Comparison of ENCODE assay signal across 1 cellular context in genomic region chr11:66842896-66843775, GRCh38.
TF ChIP-seq lines count a peak whose summit lies in the region.

A gene with protein sequence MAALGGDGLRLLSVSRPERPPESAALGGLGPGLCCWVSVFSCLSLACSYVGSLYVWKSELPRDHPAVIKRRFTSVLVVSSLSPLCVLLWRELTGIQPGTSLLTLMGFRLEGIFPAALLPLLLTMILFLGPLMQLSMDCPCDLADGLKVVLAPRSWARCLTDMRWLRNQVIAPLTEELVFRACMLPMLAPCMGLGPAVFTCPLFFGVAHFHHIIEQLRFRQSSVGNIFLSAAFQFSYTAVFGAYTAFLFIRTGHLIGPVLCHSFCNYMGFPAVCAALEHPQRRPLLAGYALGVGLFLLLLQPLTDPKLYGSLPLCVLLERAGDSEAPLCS (plus strand): TSS chr11:66843441. CDS start chr11:66843456, 15 bp downstream.

TF ChIP-seq in HepG2, 621 proteins besides CTCF, POLR2A, EP300 and RAD21 (continued from another document and continues in another):
- TF ChIP-seq ZHX2 (IDR thresholded peaks at IDR 0.05; ENCODE audit: low read depth) (peak; percentile 97), ZHX2 (CRISPR knock-in tag; IDR thresholded peaks at IDR 0.05; ENCODE audit: borderline replicate concordance) (0 out of 2 replicates have a peak, but pooled peaks have one; percentile 4), YY1 (IDR thresholded peaks at IDR 0.05; ENCODE audit: insufficient read depth, insufficient replicate concordance, low read depth, low read length) (peak; percentile 98), CREM (IDR thresholded peaks at IDR 0.05) (peak; percentile 78), CREM (CRISPR knock-in tag; IDR thresholded peaks at IDR 0.05) (peak; percentile 79), ZNF3 (CRISPR knock-in tag; IDR thresholded peaks at IDR 0.05) (no peak), ZNF333 (CRISPR knock-in tag; IDR thresholded peaks at IDR 0.05; ENCODE audit: borderline replicate concordance) (no peak), REST (IDR thresholded peaks at IDR 0.05; ENCODE audit: borderline replicate concordance in 1 of 2, low read depth in 1 of 2, low read length in 2 of 2) (peak in 1 of 2 experiments; percentile 49; a peak in 2 of 4 replicates), HMG20A (CRISPR knock-in tag; IDR thresholded peaks at IDR 0.05; ENCODE audit: borderline replicate concordance) (no peak), ZFYVE20 (CRISPR knock-in tag; IDR thresholded peaks at IDR 0.05; ENCODE audit: borderline replicate concordance, low read depth) (peak; percentile 36; the same call in 1 of the 2 replicates), ZBTB7A (CRISPR knock-in tag; IDR thresholded peaks at IDR 0.05) (no peak), ZBTB1 (CRISPR knock-in tag; IDR thresholded peaks at IDR 0.05; ENCODE audit: borderline replicate concordance) (no peak), ZNF430 (CRISPR knock-in tag; IDR thresholded peaks at IDR 0.05) (0 out of 2 replicates have a peak, but pooled peaks have one; percentile 34), ATF1 (CRISPR knock-in tag; IDR thresholded peaks at IDR 0.05) (peak; percentile 75), ZNF274 (CRISPR knock-in tag; IDR thresholded peaks at IDR 0.05) (no peak), SNAI1 (CRISPR knock-in tag; IDR thresholded peaks at IDR 0.05; ENCODE audit: borderline replicate concordance) (no peak), ZNF24 (IDR thresholded peaks at IDR 0.05) (no peak), KMT2A (CRISPR knock-in tag; IDR thresholded peaks at IDR 0.05) (peak; percentile 72; the same call in 1 of the 2 replicates), ZNF350 (CRISPR knock-in tag; IDR thresholded peaks at IDR 0.05; ENCODE audit: borderline replicate concordance, low read depth) (no peak), LCORL (IDR thresholded peaks at IDR 0.05) (no peak), LCORL (CRISPR knock-in tag; IDR thresholded peaks at IDR 0.05) (peak; percentile 52; the same call in 1 of the 2 replicates), FOXA1 (IDR thresholded peaks at IDR 0.05) (no peak), FOXA1 (CRISPR knock-in tag; IDR thresholded peaks at IDR 0.05) (no peak), ZNF713 (CRISPR knock-in tag; IDR thresholded peaks at IDR 0.05) (0 out of 2 replicates have a peak, but pooled peaks have one; percentile 28), ISX (CRISPR knock-in tag; conservative IDR thresholded peaks at IDR 0.05) (0 out of 2 replicates have a peak, but pooled peaks have one; percentile 66), RFX5 (IDR thresholded peaks at IDR 0.05; ENCODE audit: low read depth, low read length) (peak; percentile 51; the same call in 1 of the 2 replicates), SP5 (CRISPR knock-in tag; IDR thresholded peaks at IDR 0.05; ENCODE audit: borderline replicate concordance, low read depth) (peak; percentile 78), THYN1 (CRISPR knock-in tag; IDR thresholded peaks at IDR 0.05; ENCODE audit: borderline replicate concordance, low read depth) (no peak), MAFF (IDR thresholded peaks at IDR 0.05; ENCODE audit: low read depth, low read length) (no peak), SYNCRIP (IDR thresholded peaks at IDR 0.05; ENCODE audit: insufficient read depth, low read depth, low read length) (no peak), MTF2 (CRISPR knock-in tag; IDR thresholded peaks at IDR 0.05; ENCODE audit: borderline replicate concordance) (no peak), JUN (CRISPR knock-in tag; IDR thresholded peaks at IDR 0.05) (no peak), SPEN (CRISPR knock-in tag; IDR thresholded peaks at IDR 0.05; ENCODE audit: low read depth) (peak; percentile 82), FOSL2 (CRISPR knock-in tag; IDR thresholded peaks at IDR 0.05) (no peak; the same call in 1 of the 2 replicates), ZNF777 (CRISPR knock-in tag; IDR thresholded peaks at IDR 0.05) (no peak), ZNF33B (CRISPR knock-in tag; IDR thresholded peaks at IDR 0.05) (peak; percentile 42; the same call in 1 of the 2 replicates), MLLT10 (CRISPR knock-in tag; IDR thresholded peaks at IDR 0.05) (no peak), PAF1 (CRISPR knock-in tag; IDR thresholded peaks at IDR 0.05) (no peak), HDAC6 (IDR thresholded peaks at IDR 0.05; ENCODE audit: low read depth, low read length) (no peak), ZBTB38 (CRISPR knock-in tag; IDR thresholded peaks at IDR 0.05) (peak; percentile 61; the same call in 1 of the 2 replicates), GZF1 (CRISPR knock-in tag; IDR thresholded peaks at IDR 0.05) (no peak), PCBP2 (optimal IDR thresholded peaks at IDR 0.05; ENCODE audit: low read depth, low read length, poor library complexity, severe bottlenecking) (no peak), U2AF1 (optimal IDR thresholded peaks at IDR 0.05; ENCODE audit: low read depth, low read length) (peak; percentile 75), SP140L (CRISPR knock-in tag; IDR thresholded peaks at IDR 0.05; ENCODE audit: borderline replicate concordance) (no peak), SRSF4 (IDR thresholded peaks at IDR 0.05; ENCODE audit: low read depth, low read length, poor library complexity, severe bottlenecking) (peak; percentile 51), NRL (CRISPR knock-in tag; IDR thresholded peaks at IDR 0.05; ENCODE audit: borderline replicate concordance) (peak; percentile 78; the same call in 1 of the 2 replicates)
- TF ChIP-seq, protein P1, sequence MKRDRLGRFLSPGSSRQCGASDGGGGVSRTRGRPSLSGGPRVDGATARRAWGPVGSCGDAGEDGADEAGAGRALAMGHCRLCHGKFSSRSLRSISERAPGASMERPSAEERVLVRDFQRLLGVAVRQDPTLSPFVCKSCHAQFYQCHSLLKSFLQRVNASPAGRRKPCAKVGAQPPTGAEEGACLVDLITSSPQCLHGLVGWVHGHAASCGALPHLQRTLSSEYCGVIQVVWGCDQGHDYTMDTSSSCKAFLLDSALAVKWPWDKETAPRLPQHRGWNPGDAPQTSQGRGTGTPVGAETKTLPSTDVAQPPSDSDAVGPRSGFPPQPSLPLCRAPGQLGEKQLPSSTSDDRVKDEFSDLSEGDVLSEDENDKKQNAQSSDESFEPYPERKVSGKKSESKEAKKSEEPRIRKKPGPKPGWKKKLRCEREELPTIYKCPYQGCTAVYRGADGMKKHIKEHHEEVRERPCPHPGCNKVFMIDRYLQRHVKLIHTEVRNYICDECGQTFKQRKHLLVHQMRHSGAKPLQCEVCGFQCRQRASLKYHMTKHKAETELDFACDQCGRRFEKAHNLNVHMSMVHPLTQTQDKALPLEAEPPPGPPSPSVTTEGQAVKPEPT (CRISPR knock-in tag; IDR thresholded peaks at IDR 0.05; ENCODE audit: low read depth), result no peak
- TF ChIP-seq, protein P2, sequence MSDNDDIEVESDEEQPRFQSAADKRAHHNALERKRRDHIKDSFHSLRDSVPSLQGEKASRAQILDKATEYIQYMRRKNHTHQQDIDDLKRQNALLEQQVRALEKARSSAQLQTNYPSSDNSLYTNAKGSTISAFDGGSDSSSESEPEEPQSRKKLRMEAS (IDR thresholded peaks at IDR 0.05), result peak; percentile 68; the same call in 1 of the 2 replicates
- TF ChIP-seq, protein P3, sequence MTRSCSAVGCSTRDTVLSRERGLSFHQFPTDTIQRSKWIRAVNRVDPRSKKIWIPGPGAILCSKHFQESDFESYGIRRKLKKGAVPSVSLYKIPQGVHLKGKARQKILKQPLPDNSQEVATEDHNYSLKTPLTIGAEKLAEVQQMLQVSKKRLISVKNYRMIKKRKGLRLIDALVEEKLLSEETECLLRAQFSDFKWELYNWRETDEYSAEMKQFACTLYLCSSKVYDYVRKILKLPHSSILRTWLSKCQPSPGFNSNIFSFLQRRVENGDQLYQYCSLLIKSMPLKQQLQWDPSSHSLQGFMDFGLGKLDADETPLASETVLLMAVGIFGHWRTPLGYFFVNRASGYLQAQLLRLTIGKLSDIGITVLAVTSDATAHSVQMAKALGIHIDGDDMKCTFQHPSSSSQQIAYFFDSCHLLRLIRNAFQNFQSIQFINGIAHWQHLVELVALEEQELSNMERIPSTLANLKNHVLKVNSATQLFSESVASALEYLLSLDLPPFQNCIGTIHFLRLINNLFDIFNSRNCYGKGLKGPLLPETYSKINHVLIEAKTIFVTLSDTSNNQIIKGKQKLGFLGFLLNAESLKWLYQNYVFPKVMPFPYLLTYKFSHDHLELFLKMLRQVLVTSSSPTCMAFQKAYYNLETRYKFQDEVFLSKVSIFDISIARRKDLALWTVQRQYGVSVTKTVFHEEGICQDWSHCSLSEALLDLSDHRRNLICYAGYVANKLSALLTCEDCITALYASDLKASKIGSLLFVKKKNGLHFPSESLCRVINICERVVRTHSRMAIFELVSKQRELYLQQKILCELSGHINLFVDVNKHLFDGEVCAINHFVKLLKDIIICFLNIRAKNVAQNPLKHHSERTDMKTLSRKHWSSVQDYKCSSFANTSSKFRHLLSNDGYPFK (CRISPR knock-in tag; IDR thresholded peaks at IDR 0.05; ENCODE audit: borderline replicate concordance), result no peak
- TF ChIP-seq, protein P4, sequence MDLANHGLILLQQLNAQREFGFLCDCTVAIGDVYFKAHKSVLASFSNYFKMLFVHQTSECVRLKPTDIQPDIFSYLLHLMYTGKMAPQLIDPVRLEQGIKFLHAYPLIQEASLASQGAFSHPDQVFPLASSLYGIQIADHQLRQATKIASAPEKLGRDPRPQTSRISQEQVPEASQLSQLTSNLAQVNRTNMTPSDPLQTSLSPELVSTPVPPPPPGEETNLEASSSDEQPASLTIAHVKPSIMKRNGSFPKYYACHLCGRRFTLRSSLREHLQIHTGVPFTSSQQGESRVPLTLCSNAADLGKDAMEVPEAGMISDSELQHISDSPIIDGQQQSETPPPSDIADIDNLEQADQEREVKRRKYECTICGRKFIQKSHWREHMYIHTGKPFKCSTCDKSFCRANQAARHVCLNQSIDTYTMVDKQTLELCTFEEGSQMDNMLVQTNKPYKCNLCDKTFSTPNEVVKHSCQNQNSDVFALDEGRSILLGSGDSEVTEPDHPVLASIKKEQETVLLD (CRISPR knock-in tag; IDR thresholded peaks at IDR 0.05; ENCODE audit: low read depth), result 0 out of 2 replicates have a peak, but pooled peaks have one; percentile 52
- TF ChIP-seq, protein P5, sequence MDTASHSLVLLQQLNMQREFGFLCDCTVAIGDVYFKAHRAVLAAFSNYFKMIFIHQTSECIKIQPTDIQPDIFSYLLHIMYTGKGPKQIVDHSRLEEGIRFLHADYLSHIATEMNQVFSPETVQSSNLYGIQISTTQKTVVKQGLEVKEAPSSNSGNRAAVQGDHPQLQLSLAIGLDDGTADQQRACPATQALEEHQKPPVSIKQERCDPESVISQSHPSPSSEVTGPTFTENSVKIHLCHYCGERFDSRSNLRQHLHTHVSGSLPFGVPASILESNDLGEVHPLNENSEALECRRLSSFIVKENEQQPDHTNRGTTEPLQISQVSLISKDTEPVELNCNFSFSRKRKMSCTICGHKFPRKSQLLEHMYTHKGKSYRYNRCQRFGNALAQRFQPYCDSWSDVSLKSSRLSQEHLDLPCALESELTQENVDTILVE (CRISPR knock-in tag; IDR thresholded peaks at IDR 0.05), result no peak
